ENCODE assay signal across 1 cellular context in the genomic region with DNA sequence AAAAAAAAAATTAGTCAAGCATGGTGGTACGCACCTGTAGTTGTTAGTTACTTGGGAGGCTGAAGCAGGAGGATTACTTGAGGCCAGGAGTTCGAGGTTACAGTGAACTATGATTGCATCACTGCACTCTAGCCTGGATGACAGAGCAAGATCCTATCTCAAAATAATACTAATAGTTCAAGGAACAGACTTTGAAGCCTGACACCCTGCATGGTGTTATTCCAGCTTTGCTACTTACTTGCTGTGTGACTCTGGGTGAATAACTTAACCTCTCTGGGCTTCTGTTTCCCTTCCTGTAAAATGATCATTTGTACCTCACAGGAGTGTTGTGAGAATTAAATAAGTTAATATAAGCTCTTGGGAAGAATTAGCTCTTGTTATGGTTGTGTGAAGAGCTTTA.
TF ChIP-seq lines count a peak whose summit lies in the region.

No MANE protein-coding gene starts in this region.

TF ChIP-seq in K562, 482 proteins besides CTCF, POLR2A, EP300 and RAD21 (continued from another document and continues in another):
- TF ChIP-seq ZNF584 (CRISPR knock-in tag; IDR thresholded peaks at IDR 0.05; ENCODE audit: low read depth) (no peak), NRF1 (conservative IDR thresholded peaks at IDR 0.05 in 1 of 2, IDR thresholded peaks at IDR 0.05 in 1 of 2) (no peak), ADNP (tag; IDR thresholded peaks at IDR 0.05) (peak; percentile 90), HEY1 (CRISPR knock-in tag; IDR thresholded peaks at IDR 0.05; ENCODE audit: borderline replicate concordance) (no peak), GTF2F1 (IDR thresholded peaks at IDR 0.05; ENCODE audit: low read depth, low read length) (no peak), SAFB2 (IDR thresholded peaks at IDR 0.05; ENCODE audit: borderline replicate concordance, low read depth, low read length, severe bottlenecking) (no peak), CHD4 (IDR thresholded peaks at IDR 0.05; ENCODE audit: insufficient read depth, insufficient replicate concordance, low read depth, low read length, poor library complexity, severe bottlenecking) (peak; percentile 39), XRCC4 (IDR thresholded peaks at IDR 0.05; ENCODE audit: extremely low read depth, insufficient read depth, insufficient read length) (no peak), TCF7L2 (IDR thresholded peaks at IDR 0.05; ENCODE audit: low read depth, low read length) (no peak), FOSL1 (tag; conservative IDR thresholded peaks at IDR 0.05) (no peak), U2AF1 (optimal IDR thresholded peaks at IDR 0.05; ENCODE audit: low read depth, low read length) (no peak), YY1 (IDR thresholded peaks at IDR 0.05; ENCODE audit: borderline replicate concordance in 1 of 3, control insufficient read depth in 1 of 3, extremely low read depth in 1 of 3, insufficient read depth in 3 of 3, insufficient read length in 1 of 3, insufficient replicate concordance in 2 of 3, low read depth in 1 of 3, low read length in 2 of 3) (no peak), CBX2 (IDR thresholded peaks at IDR 0.05; ENCODE audit: insufficient read depth, low read length, poor library complexity, severe bottlenecking) (no peak), PPARD (CRISPR knock-in tag; IDR thresholded peaks at IDR 0.05) (no peak), MEF2D (tag; conservative IDR thresholded peaks at IDR 0.05; ENCODE audit: low read depth) (no peak), ZNF41 (CRISPR knock-in tag; conservative IDR thresholded peaks at IDR 0.05) (no peak), NFE2L1 (tag; IDR thresholded peaks at IDR 0.05; ENCODE audit: borderline replicate concordance, low read depth) (no peak), HDGF (IDR thresholded peaks at IDR 0.05) (no peak), ETV6 (IDR thresholded peaks at IDR 0.05; ENCODE audit: borderline replicate concordance in 1 of 2, low read depth in 2 of 2, low read length in 1 of 2) (no peak), ETV6 (CRISPR knock-in tag; IDR thresholded peaks at IDR 0.05; ENCODE audit: borderline replicate concordance) (no peak), RBM39 (optimal IDR thresholded peaks at IDR 0.05; ENCODE audit: low read depth, low read length) (no peak), NFIC (IDR thresholded peaks at IDR 0.05) (no peak), HLTF (IDR thresholded peaks at IDR 0.05) (no peak), ARNT (IDR thresholded peaks at IDR 0.05) (no peak), HDAC8 (tag; IDR thresholded peaks at IDR 0.05) (no peak), RBM17 (IDR thresholded peaks at IDR 0.05; ENCODE audit: borderline replicate concordance, low read depth, low read length) (no peak), HNRNPLL (IDR thresholded peaks at IDR 0.05; ENCODE audit: low read depth, low read length, poor library complexity, severe bottlenecking) (no peak), ZNF778 (CRISPR knock-in tag; IDR thresholded peaks at IDR 0.05) (no peak), PTBP1 (IDR thresholded peaks at IDR 0.05; ENCODE audit: low read depth, low read length) (0 out of 2 replicates have a peak, but pooled peaks have one; percentile 20), BCOR (IDR thresholded peaks at IDR 0.05) (peak; percentile 98), NBN (IDR thresholded peaks at IDR 0.05; ENCODE audit: low read depth) (0 out of 2 replicates have a peak, but pooled peaks have one; percentile 9), ZNF274 (IDR thresholded peaks at IDR 0.05; ENCODE audit: borderline replicate concordance, low read depth, low read length) (no peak), ZNF586 (CRISPR knock-in tag; conservative IDR thresholded peaks at IDR 0.05) (no peak), ILF3 (IDR thresholded peaks at IDR 0.05; ENCODE audit: borderline replicate concordance) (no peak), NFXL1 (CRISPR knock-in tag; IDR thresholded peaks at IDR 0.05) (no peak), YBX1 (IDR thresholded peaks at IDR 0.05) (no peak), CTBP1 (IDR thresholded peaks at IDR 0.05; ENCODE audit: borderline replicate concordance) (no peak), HDAC1 (IDR thresholded peaks at IDR 0.05) (no peak), DACH1 (IDR thresholded peaks at IDR 0.05; ENCODE audit: partially characterized antibody) (peak; percentile 21), BDP1 (IDR thresholded peaks at IDR 0.05; ENCODE audit: insufficient read depth, insufficient read length) (no peak), RCOR1 (IDR thresholded peaks at IDR 0.05; ENCODE audit: borderline replicate concordance in 1 of 2, low read depth in 2 of 2, low read length in 2 of 2) (no peak), ETV1 (tag; conservative IDR thresholded peaks at IDR 0.05; ENCODE audit: low read depth) (no peak), SMARCA5 (IDR thresholded peaks at IDR 0.05) (peak; percentile 87; the same call in 1 of the 2 replicates), SREBF2 (CRISPR knock-in tag; IDR thresholded peaks at IDR 0.05) (no peak), RUNX1 (IDR thresholded peaks at IDR 0.05; ENCODE audit: low read depth) (no peak), ZNF699 (CRISPR knock-in tag; IDR thresholded peaks at IDR 0.05; ENCODE audit: insufficient replicate concordance) (no peak), NR2F6 (CRISPR knock-in tag; IDR thresholded peaks at IDR 0.05) (no peak), GABPA (tag; conservative IDR thresholded peaks at IDR 0.05; ENCODE audit: low read depth) (no peak), ZNF76 (CRISPR knock-in tag; IDR thresholded peaks at IDR 0.05; ENCODE audit: borderline replicate concordance) (no peak), EGR1 (conservative IDR thresholded peaks at IDR 0.05) (no peak)
- TF ChIP-seq, protein P1, sequence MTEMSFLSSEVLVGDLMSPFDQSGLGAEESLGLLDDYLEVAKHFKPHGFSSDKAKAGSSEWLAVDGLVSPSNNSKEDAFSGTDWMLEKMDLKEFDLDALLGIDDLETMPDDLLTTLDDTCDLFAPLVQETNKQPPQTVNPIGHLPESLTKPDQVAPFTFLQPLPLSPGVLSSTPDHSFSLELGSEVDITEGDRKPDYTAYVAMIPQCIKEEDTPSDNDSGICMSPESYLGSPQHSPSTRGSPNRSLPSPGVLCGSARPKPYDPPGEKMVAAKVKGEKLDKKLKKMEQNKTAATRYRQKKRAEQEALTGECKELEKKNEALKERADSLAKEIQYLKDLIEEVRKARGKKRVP (CRISPR knock-in tag; IDR thresholded peaks at IDR 0.05): no peak
- TF ChIP-seq, protein P2, sequence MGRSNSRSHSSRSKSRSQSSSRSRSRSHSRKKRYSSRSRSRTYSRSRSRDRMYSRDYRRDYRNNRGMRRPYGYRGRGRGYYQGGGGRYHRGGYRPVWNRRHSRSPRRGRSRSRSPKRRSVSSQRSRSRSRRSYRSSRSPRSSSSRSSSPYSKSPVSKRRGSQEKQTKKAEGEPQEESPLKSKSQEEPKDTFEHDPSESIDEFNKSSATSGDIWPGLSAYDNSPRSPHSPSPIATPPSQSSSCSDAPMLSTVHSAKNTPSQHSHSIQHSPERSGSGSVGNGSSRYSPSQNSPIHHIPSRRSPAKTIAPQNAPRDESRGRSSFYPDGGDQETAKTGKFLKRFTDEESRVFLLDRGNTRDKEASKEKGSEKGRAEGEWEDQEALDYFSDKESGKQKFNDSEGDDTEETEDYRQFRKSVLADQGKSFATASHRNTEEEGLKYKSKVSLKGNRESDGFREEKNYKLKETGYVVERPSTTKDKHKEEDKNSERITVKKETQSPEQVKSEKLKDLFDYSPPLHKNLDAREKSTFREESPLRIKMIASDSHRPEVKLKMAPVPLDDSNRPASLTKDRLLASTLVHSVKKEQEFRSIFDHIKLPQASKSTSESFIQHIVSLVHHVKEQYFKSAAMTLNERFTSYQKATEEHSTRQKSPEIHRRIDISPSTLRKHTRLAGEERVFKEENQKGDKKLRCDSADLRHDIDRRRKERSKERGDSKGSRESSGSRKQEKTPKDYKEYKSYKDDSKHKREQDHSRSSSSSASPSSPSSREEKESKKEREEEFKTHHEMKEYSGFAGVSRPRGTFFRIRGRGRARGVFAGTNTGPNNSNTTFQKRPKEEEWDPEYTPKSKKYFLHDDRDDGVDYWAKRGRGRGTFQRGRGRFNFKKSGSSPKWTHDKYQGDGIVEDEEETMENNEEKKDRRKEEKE (IDR thresholded peaks at IDR 0.05; ENCODE audit: borderline replicate concordance in 1 of 2, control insufficient read depth in 1 of 2, low read depth in 2 of 2, low read length in 1 of 2): no peak
- TF ChIP-seq, protein P3, sequence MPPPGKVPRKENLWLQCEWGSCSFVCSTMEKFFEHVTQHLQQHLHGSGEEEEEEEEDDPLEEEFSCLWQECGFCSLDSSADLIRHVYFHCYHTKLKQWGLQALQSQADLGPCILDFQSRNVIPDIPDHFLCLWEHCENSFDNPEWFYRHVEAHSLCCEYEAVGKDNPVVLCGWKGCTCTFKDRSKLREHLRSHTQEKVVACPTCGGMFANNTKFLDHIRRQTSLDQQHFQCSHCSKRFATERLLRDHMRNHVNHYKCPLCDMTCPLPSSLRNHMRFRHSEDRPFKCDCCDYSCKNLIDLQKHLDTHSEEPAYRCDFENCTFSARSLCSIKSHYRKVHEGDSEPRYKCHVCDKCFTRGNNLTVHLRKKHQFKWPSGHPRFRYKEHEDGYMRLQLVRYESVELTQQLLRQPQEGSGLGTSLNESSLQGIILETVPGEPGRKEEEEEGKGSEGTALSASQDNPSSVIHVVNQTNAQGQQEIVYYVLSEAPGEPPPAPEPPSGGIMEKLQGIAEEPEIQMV (tag; conservative IDR thresholded peaks at IDR 0.05; ENCODE audit: low read depth): no peak
- TF ChIP-seq, protein P4, sequence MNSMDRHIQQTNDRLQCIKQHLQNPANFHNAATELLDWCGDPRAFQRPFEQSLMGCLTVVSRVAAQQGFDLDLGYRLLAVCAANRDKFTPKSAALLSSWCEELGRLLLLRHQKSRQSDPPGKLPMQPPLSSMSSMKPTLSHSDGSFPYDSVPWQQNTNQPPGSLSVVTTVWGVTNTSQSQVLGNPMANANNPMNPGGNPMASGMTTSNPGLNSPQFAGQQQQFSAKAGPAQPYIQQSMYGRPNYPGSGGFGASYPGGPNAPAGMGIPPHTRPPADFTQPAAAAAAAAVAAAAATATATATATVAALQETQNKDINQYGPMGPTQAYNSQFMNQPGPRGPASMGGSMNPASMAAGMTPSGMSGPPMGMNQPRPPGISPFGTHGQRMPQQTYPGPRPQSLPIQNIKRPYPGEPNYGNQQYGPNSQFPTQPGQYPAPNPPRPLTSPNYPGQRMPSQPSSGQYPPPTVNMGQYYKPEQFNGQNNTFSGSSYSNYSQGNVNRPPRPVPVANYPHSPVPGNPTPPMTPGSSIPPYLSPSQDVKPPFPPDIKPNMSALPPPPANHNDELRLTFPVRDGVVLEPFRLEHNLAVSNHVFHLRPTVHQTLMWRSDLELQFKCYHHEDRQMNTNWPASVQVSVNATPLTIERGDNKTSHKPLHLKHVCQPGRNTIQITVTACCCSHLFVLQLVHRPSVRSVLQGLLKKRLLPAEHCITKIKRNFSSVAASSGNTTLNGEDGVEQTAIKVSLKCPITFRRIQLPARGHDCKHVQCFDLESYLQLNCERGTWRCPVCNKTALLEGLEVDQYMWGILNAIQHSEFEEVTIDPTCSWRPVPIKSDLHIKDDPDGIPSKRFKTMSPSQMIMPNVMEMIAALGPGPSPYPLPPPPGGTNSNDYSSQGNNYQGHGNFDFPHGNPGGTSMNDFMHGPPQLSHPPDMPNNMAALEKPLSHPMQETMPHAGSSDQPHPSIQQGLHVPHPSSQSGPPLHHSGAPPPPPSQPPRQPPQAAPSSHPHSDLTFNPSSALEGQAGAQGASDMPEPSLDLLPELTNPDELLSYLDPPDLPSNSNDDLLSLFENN (IDR thresholded peaks at IDR 0.05; ENCODE audit: low read depth in 2 of 2, low read length in 2 of 2): no peak
- TF ChIP-seq, protein P5, sequence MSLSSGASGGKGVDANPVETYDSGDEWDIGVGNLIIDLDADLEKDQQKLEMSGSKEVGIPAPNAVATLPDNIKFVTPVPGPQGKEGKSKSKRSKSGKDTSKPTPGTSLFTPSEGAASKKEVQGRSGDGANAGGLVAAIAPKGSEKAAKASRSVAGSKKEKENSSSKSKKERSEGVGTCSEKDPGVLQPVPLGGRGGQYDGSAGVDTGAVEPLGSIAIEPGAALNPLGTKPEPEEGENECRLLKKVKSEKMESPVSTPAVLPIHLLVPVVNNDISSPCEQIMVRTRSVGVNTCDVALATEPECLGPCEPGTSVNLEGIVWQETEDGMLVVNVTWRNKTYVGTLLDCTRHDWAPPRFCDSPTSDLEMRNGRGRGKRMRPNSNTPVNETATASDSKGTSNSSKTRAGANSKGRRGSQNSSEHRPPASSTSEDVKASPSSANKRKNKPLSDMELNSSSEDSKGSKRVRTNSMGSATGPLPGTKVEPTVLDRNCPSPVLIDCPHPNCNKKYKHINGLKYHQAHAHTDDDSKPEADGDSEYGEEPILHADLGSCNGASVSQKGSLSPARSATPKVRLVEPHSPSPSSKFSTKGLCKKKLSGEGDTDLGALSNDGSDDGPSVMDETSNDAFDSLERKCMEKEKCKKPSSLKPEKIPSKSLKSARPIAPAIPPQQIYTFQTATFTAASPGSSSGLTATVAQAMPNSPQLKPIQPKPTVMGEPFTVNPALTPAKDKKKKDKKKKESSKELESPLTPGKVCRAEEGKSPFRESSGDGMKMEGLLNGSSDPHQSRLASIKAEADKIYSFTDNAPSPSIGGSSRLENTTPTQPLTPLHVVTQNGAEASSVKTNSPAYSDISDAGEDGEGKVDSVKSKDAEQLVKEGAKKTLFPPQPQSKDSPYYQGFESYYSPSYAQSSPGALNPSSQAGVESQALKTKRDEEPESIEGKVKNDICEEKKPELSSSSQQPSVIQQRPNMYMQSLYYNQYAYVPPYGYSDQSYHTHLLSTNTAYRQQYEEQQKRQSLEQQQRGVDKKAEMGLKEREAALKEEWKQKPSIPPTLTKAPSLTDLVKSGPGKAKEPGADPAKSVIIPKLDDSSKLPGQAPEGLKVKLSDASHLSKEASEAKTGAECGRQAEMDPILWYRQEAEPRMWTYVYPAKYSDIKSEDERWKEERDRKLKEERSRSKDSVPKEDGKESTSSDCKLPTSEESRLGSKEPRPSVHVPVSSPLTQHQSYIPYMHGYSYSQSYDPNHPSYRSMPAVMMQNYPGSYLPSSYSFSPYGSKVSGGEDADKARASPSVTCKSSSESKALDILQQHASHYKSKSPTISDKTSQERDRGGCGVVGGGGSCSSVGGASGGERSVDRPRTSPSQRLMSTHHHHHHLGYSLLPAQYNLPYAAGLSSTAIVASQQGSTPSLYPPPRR (CRISPR knock-in tag; IDR thresholded peaks at IDR 0.05; ENCODE audit: borderline replicate concordance): no peak
- TF ChIP-seq, protein P6, sequence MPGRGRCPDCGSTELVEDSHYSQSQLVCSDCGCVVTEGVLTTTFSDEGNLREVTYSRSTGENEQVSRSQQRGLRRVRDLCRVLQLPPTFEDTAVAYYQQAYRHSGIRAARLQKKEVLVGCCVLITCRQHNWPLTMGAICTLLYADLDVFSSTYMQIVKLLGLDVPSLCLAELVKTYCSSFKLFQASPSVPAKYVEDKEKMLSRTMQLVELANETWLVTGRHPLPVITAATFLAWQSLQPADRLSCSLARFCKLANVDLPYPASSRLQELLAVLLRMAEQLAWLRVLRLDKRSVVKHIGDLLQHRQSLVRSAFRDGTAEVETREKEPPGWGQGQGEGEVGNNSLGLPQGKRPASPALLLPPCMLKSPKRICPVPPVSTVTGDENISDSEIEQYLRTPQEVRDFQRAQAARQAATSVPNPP (IDR thresholded peaks at IDR 0.05; ENCODE audit: borderline replicate concordance, insufficient read depth, insufficient read length): no peak
- TF ChIP-seq, protein P7, sequence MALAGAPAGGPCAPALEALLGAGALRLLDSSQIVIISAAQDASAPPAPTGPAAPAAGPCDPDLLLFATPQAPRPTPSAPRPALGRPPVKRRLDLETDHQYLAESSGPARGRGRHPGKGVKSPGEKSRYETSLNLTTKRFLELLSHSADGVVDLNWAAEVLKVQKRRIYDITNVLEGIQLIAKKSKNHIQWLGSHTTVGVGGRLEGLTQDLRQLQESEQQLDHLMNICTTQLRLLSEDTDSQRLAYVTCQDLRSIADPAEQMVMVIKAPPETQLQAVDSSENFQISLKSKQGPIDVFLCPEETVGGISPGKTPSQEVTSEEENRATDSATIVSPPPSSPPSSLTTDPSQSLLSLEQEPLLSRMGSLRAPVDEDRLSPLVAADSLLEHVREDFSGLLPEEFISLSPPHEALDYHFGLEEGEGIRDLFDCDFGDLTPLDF (CRISPR knock-in tag; IDR thresholded peaks at IDR 0.05): no peak
